Comparison of ENCODE assay signal across 8 cellular contexts in the genomic region with DNA sequence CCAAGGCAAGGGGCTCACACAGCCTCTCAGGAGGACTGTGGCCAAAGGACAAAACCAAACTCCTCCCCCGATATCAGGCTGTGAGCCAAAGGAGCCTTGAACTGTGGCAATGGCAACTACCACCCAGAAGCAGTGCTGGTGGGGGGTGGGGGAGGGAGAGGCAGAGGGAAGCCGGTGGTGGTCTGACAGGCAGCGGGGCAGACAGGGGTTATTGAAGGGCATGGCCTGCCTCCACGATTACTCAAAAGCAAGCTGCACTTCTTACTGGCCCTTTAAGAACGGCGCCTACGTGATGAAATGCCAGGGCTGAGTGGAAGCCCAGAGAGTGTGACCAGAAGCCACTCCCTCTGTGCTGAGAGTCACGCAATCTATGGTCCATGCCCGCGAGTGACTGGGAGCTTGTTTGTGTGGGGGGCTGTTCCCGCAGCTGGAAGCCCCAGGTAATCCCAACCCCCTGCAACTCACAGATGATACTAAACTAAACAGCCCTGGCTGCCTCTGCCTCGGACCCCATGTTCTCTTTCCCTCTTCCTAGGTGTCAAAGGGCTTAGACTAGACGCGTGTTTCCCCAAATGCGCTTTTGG.
DNase-seq lines count a peak whose midpoint lies in the region; ATAC-seq and TF ChIP-seq lines count a peak whose summit lies in the region.

No MANE protein-coding gene starts in this region.

- H3K27ac Mint-ChIP-seq in WTC11 (no peak overlapping the region), chondrocyte (ENCODE audit: unreplicated experiment) (no peak overlapping the region)

- CTCF ChIA-PET in WTC11 (lab: Charles Lee) = interaction anchor here (1.1 to 1.7 kb wide), 3 partner anchors 10 to 249 kb away, joined by 3 to 7 read pairs (median 3); no protein-coding TSS in a partner anchor

- DNase-seq in WTC11 (ENCODE audit: low spot score) (peak; percentile 42), kidney tubule cell (ENCODE audit: low spot score) (peak; percentile 76), NCI-H2196 treated with DMSO at 0.1 percent for 48 hours (lab: John Stamatoyannopoulos, UW; ENCODE audit: unreplicated experiment) (no peak), chondrocyte (ENCODE audit: low spot score) (no peak), NCI-H128 (lab: John Stamatoyannopoulos, UW; ENCODE audit: unreplicated experiment) (no peak), ecto neural progenitor cell (ENCODE audit: low spot score) (no peak)

- H3K9me3 Mint-ChIP-seq in WTC11 = no peaks in the 10 kb centered on the region
- no peaks in the 10 kb centered on the region for H3K9me3 Mint-ChIP-seq in chondrocyte (ENCODE audit: low read depth)

- POLR2A ChIA-PET in WTC11 (lab: Charles Lee) = interaction anchor here (0.8 kb wide), 1 partner anchor 121 kb away, joined by 3 read pairs; no protein-coding TSS in a partner anchor

- no peak overlapping the region for H3K4me3 Mint-ChIP-seq in WTC11
- H3K4me3 Mint-ChIP-seq in chondrocyte (ENCODE audit: unreplicated experiment) = no peak overlapping the region

- H3K27me3 Mint-ChIP-seq in WTC11 (ENCODE audit: low read depth) (no peaks in the 10 kb centered on the region), chondrocyte (ENCODE audit: low read depth) (peaks cover 6% of the 10 kb centered on the region)

- TF ChIP-seq CTCF in WTC11 (IDR thresholded peaks at IDR 0.05) (no peak), chondrocyte (IDR thresholded peaks at IDR 0.05) (no peak)

- H3K36me3 Mint-ChIP-seq in WTC11 (no peaks in the 10 kb centered on the region), chondrocyte (ENCODE audit: low read depth) (no peaks in the 10 kb centered on the region)

- ATAC-seq in GM18867 (IDR thresholded peaks at IDR 0.05; ENCODE audit: unreplicated experiment) (peak; percentile 57), HG03066 (IDR thresholded peaks at IDR 0.05; ENCODE audit: low read depth, unreplicated experiment) (peak; percentile 75), WTC11 (peak; percentile 82)

- peaks cover 10% of the 10 kb centered on the region for H3K4me1 Mint-ChIP-seq in WTC11
- H3K4me1 Mint-ChIP-seq in chondrocyte (ENCODE audit: low read depth) = no peaks in the 10 kb centered on the region

TF ChIP-seq in WTC11, 78 proteins besides CTCF, POLR2A, EP300 and RAD21:
- TF ChIP-seq EMX1 (CRISPR knock-in tag; IDR thresholded peaks at IDR 0.05) (no peak), TEAD4 (CRISPR knock-in tag; IDR thresholded peaks at IDR 0.05) (no peak), TCF7 (CRISPR knock-in tag; IDR thresholded peaks at IDR 0.05; ENCODE audit: low read depth) (no peak), SMAD4 (CRISPR knock-in tag; IDR thresholded peaks at IDR 0.05) (no peak)
- TF ChIP-seq, protein P1, sequence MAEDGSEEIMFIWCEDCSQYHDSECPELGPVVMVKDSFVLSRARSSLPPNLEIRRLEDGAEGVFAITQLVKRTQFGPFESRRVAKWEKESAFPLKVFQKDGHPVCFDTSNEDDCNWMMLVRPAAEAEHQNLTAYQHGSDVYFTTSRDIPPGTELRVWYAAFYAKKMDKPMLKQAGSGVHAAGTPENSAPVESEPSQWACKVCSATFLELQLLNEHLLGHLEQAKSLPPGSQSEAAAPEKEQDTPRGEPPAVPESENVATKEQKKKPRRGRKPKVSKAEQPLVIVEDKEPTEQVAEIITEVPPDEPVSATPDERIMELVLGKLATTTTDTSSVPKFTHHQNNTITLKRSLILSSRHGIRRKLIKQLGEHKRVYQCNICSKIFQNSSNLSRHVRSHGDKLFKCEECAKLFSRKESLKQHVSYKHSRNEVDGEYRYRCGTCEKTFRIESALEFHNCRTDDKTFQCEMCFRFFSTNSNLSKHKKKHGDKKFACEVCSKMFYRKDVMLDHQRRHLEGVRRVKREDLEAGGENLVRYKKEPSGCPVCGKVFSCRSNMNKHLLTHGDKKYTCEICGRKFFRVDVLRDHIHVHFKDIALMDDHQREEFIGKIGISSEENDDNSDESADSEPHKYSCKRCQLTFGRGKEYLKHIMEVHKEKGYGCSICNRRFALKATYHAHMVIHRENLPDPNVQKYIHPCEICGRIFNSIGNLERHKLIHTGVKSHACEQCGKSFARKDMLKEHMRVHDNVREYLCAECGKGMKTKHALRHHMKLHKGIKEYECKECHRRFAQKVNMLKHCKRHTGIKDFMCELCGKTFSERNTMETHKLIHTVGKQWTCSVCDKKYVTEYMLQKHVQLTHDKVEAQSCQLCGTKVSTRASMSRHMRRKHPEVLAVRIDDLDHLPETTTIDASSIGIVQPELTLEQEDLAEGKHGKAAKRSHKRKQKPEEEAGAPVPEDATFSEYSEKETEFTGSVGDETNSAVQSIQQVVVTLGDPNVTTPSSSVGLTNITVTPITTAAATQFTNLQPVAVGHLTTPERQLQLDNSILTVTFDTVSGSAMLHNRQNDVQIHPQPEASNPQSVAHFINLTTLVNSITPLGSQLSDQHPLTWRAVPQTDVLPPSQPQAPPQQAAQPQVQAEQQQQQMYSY (CRISPR knock-in tag; IDR thresholded peaks at IDR 0.05) = no peak
- TF ChIP-seq, protein P2, sequence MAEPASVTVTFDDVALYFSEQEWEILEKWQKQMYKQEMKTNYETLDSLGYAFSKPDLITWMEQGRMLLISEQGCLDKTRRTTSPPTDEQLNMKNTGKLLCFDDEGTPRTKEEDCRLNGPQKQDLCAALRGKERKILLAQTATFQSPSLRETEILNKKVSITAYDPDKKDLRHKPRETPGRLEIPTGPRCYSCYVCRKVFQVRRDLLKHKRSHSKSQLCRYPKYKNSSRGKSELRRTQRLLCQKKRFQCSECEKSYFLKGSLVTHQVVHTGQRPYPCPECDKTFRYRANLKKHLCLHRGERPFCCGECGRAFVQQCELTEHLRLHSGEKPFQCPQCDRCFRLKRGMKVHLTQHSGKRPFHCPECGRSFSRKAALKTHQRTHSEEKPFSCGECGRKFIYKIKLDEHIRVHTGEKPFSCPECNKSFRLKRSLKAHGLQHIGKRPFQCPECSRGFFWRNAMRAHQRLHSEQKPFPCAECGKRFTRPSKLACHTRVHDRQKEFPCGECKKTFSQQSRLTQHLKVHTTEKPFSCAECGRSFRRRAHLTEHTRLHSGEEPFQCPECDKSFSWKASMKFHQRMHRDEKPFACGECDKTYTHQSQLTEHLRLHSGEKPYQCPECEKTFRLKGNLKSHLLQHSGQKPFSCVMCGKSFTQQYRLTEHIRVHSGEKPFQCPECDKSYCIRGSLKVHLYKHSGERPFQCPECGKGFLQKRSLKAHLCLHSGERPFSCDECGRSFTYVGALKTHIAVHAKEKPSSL (CRISPR knock-in tag; conservative IDR thresholded peaks at IDR 0.05) = no peak

Comparison
In these comparisons a context has a peak if more than half of its experiments do, and no peak if none do; other contexts are left out.
1. DNase-seq: peak in WTC11 (single experiment) and kidney tubule cell (single experiment); none in NCI-H2196 treated with DMSO at 0.1 percent for 48 hours (single experiment), chondrocyte (single experiment), NCI-H128 (single experiment) and ecto neural progenitor cell (single experiment).
2. Peak in every context shown above with its lines, with median percentiles within 50 percentile points of each other: ATAC-seq.